Comparison of ENCODE assay signal across 28 cellular contexts in genomic region chr14:57480044-57480443, GRCh38. TPM values are rescaled to one million over a fixed set of nuclear protein-coding genes. Genes with fewer than 3 reads are reported as not detected.
A peak's percentile ranks its signal among the peaks of the same experiment; 100 is the strongest.
DNase-seq lines count a peak whose midpoint lies in the region; ATAC-seq, FAIRE-seq and TF ChIP-seq lines count a peak whose summit lies in the region.
"Had no signal": no experiment of that assay in that cellular context is flagged by ENCODE, and none has a peak within 500 bp of the region (broad histone marks: within the 10 kb centered on the region; RNA-seq: fewer than 3 reads in every experiment).

No MANE protein-coding gene starts in this region.

- no peaks in the 10 kb centered on the region for H3K79me2 ChIP-seq in hepatocyte

- H3K36me3 Mint-ChIP-seq in effector memory CD8-positive, alpha-beta T cell (ENCODE audit: insufficient read depth), result no peaks in the 10 kb centered on the region
- H3K36me3 Mint-ChIP-seq: activated naive CD8-positive, alpha-beta T cell treated with anti-CD3 and anti-CD28 coated beads, Interleukin-2, amount 10 ng/mL, durations not matched to agents 7 days and 5 days; memory B cell; naive thymus-derived CD4-positive, alpha-beta T cell had no signal

- H3K9me3 Mint-ChIP-seq in effector memory CD8-positive, alpha-beta T cell, result no peaks in the 10 kb centered on the region
- H3K9me3 Mint-ChIP-seq: activated B cell treated with CpG ODN at 0.5 μM for 24 hours; activated naive CD8-positive, alpha-beta T cell treated with anti-CD3 and anti-CD28 coated beads, Interleukin-2, amount 10 ng/mL, durations not matched to agents 7 days and 5 days; memory B cell; naive thymus-derived CD4-positive, alpha-beta T cell had no signal

- H3K9me2 ChIP-seq in hepatocyte (replicated peaks; ENCODE audit: insufficient read depth), result no peaks in the 10 kb centered on the region

- FAIRE-seq in HTR-8/SVneo (lab: Jason Lieb, UNC), result peak; percentile 93
- FAIRE-seq: G401.6, GM12891, keratinocyte had no signal

- no peak overlapping the region for H3K4me3 ChIP-seq in hepatocyte
- H3K4me3 ChIP-seq: breast epithelium, esophagus muscularis mucosa, ovary, sigmoid colon, SJCRH30 had no signal

- H3K27me3 Mint-ChIP-seq in effector memory CD8-positive, alpha-beta T cell, result peaks cover 0 to 5% of the 10 kb centered on the region in 2 donors
- H3K27me3 Mint-ChIP-seq: activated naive CD8-positive, alpha-beta T cell treated with anti-CD3 and anti-CD28 coated beads, Interleukin-2, amount 10 ng/mL, durations not matched to agents 7 days and 5 days had no signal

- no peaks in the 10 kb centered on the region for H3K4me1 ChIP-seq in hepatocyte (ENCODE audit: insufficient read depth)
- H3K4me1 ChIP-seq: breast epithelium, esophagus muscularis mucosa, sigmoid colon, SJCRH30 had no signal

- no peak overlapping the region for H2AFZ ChIP-seq in hepatocyte

- H3K4me1 Mint-ChIP-seq in effector memory CD8-positive, alpha-beta T cell (ENCODE audit: low read depth in 2 of 2), result no peaks in the 10 kb centered on the region
- H3K4me1 Mint-ChIP-seq: activated B cell treated with CpG ODN at 0.5 μM for 24 hours had no signal

- DNase-seq in EH (ENCODE audit: low read depth) (peak; percentile 4), HTR-8/SVneo (ENCODE audit: insufficient read length, low spot score) (no peak), dedifferentiated amniotic fluid mesenchymal stem cell (ENCODE audit: extremely low spot score) (peak; percentile 42), non-pigmented ciliary epithelial cell (ENCODE audit: low read depth) (peak; percentile 20), hepatocyte (ENCODE audit: low spot score) (no peak)
- no peak for DNase-seq in stimulated activated CD4-positive, alpha-beta T cell treated with anti-CD3 and anti-CD28 coated beads, Interleukin-4, amount 100 ng/mL, for 1 hour
- no peak for DNase-seq in effector memory CD8-positive, alpha-beta T cell
- DNase-seq: activated B cell treated with CpG ODN at 0.5 μM for 24 hours; activated naive CD8-positive, alpha-beta T cell treated with anti-CD3 and anti-CD28 coated beads, Interleukin-2, amount 10 ng/mL, durations not matched to agents 7 days and 5 days; hippocampal formation; naive thymus-derived CD4-positive, alpha-beta T cell; NCI-H1930; OCI-M1; ovary; sigmoid colon; SJCRH30; stimulated activated CD4-positive, alpha-beta T cell treated with anti-CD3 and anti-CD28 coated beads, Interleukin-1b, Interleukin-23, amount 100 ng/mL, for 48 hours; T-helper 17 cell had no signal

- ATAC-seq in effector memory CD8-positive, alpha-beta T cell (replicated peaks), result no peak
- ATAC-seq: naive thymus-derived CD4-positive, alpha-beta T cell; T-helper 17 cell had no signal

- H3K27ac ChIP-seq in hepatocyte, result no peak overlapping the region
- H3K27ac ChIP-seq: breast epithelium, esophagus muscularis mucosa, sigmoid colon, SJCRH30 had no signal

- H3K9me3 ChIP-seq in hepatocyte (ENCODE audit: low read depth), result no peaks in the 10 kb centered on the region
- H3K9me3 ChIP-seq: breast epithelium, esophagus muscularis mucosa, ovary, sigmoid colon, SJCRH30 had no signal

- no peaks in the 10 kb centered on the region for H3K27me3 ChIP-seq in hepatocyte
- H3K27me3 ChIP-seq: breast epithelium, esophagus muscularis mucosa, ovary, sigmoid colon, SJCRH30 had no signal

- WGBS in hepatocyte (ENCODE audit: low lambda C conversion rate, missing lambda C conversion rate), result 93% methylated on average over 1 of the region's 1 CpG

- no peak overlapping the region for H3K4me3 Mint-ChIP-seq in effector memory CD8-positive, alpha-beta T cell
- H3K4me3 Mint-ChIP-seq: activated B cell treated with CpG ODN at 0.5 μM for 24 hours; activated naive CD8-positive, alpha-beta T cell treated with anti-CD3 and anti-CD28 coated beads, Interleukin-2, amount 10 ng/mL, durations not matched to agents 7 days and 5 days; memory B cell; naive thymus-derived CD4-positive, alpha-beta T cell; T-helper 17 cell had no signal

- H3K27ac Mint-ChIP-seq in effector memory CD8-positive, alpha-beta T cell, result no peak overlapping the region
- H3K27ac Mint-ChIP-seq: activated B cell treated with CpG ODN at 0.5 μM for 24 hours; activated naive CD8-positive, alpha-beta T cell treated with anti-CD3 and anti-CD28 coated beads, Interleukin-2, amount 10 ng/mL, durations not matched to agents 7 days and 5 days; memory B cell; naive thymus-derived CD4-positive, alpha-beta T cell; T-helper 17 cell had no signal

- H3K4me2 ChIP-seq in hepatocyte, result no peak overlapping the region

- TF ChIP-seq CTCF in hepatocyte (IDR thresholded peaks at IDR 0.05; ENCODE audit: poor library complexity), result no peak

- no peaks in the 10 kb centered on the region for H3K36me3 ChIP-seq in hepatocyte (replicated peaks; ENCODE audit: insufficient read depth, low read depth)
- H3K36me3 ChIP-seq: breast epithelium, esophagus muscularis mucosa, ovary, sigmoid colon, SJCRH30 had no signal

- no peaks in the 10 kb centered on the region for H4K20me1 ChIP-seq in hepatocyte (ENCODE audit: insufficient read depth, poor library complexity, severe bottlenecking)

RNA-seq across cellular contexts. Expression of gene CCDC198, which starts 13.6 kb away (rescaled TPM):
- total RNA-seq in hepatocyte, result 21.8 and 34.5 TPM in 2 replicates
- polyA plus RNA-seq in hepatocyte, result 8.5 and 15.3 TPM in 2 replicates
- total RNA-seq: activated B cell treated with CpG ODN at 0.5 μM for 24 hours; activated CD8-positive, alpha-beta memory T cell treated with anti-CD3 and anti-CD28 coated beads for 36 hours; activated naive CD8-positive, alpha-beta T cell treated with anti-CD3 and anti-CD28 coated beads, Interleukin-2, amount 10 ng/mL, durations not matched to agents 7 days and 5 days; breast epithelium; dermis microvascular lymphatic vessel endothelial cell; esophagus muscularis mucosa; naive thymus-derived CD4-positive, alpha-beta T cell; NCI-H460; sigmoid colon; T-helper 17 cell had no signal
- polyA plus RNA-seq: BJ; keratinocyte; naive thymus-derived CD4-positive, alpha-beta T cell; ovary; sigmoid colon had no signal

Comparison
In these comparisons a context has a peak if more than half of its experiments do, and no peak if none do; other contexts are left out.
1. DNase-seq: peak in EH (single experiment), dedifferentiated amniotic fluid mesenchymal stem cell (single experiment) and non-pigmented ciliary epithelial cell (single experiment); none in HTR-8/SVneo (single experiment), stimulated activated CD4-positive, alpha-beta T cell treated with anti-CD3 and anti-CD28 coated beads, Interleukin-4, amount 100 ng/mL, for 1 hour (single experiment), hepatocyte (single experiment) and effector memory CD8-positive, alpha-beta T cell (0 of 3).